12 cellular contexts compared by ENCODE assay signal in genomic region chr14:59406454-59407245, GRCh38. TPM values are rescaled to one million over a fixed set of nuclear protein-coding genes. Genes with fewer than 3 reads are reported as not detected.
DNase-seq lines count a peak whose midpoint lies in the region; ATAC-seq and TF ChIP-seq lines count a peak whose summit lies in the region.
"Had no signal": no experiment of that assay in that cellular context is flagged by ENCODE, and none has a peak within 500 bp of the region (broad histone marks: within the 10 kb centered on the region; RNA-seq: fewer than 3 reads in every experiment).

No MANE protein-coding gene starts in this region.

- H3K27ac ChIP-seq in SK-N-SH (ENCODE audit: low read depth in 2 of 2, low read length in 1 of 2) (peak overlapping the region in 1 of 2 experiments; percentile 75; a peak in 2 of 4 replicates), fibroblast of lung (ENCODE audit: insufficient read depth, low read length) (peak overlapping the region; percentile 91), vagina (peak overlapping the region; percentile 68)
- H3K27ac ChIP-seq: 22Rv1, neutrophil had no signal

- H3F3A ChIP-seq in SK-N-SH (replicated peaks; ENCODE audit: insufficient read depth) = no peaks in the 10 kb centered on the region

- ATAC-seq in SK-N-SH treated with all-trans-retinoic acid at 6 μM for 48 hours = no peak
- ATAC-seq in mucosa of descending colon = peak; percentile 36
- no peak for ATAC-seq in HG02840 (IDR thresholded peaks at IDR 0.05; ENCODE audit: low FRiP score, unreplicated experiment)

- H3K4me1 ChIP-seq in SK-N-SH (ENCODE audit: control insufficient read depth in 1 of 2, insufficient read depth in 2 of 2, low read depth in 1 of 2, low read length in 1 of 2) (no peaks in the 10 kb centered on the region), fibroblast of lung (ENCODE audit: control insufficient read depth, extremely low read depth, insufficient read depth, low read length) (peaks cover 17% of the 10 kb centered on the region), mucosa of descending colon (ENCODE audit: low read depth) (no peaks in the 10 kb centered on the region), vagina (peaks cover 15% of the 10 kb centered on the region)

- no peak for TF ChIP-seq POLR2A in vagina (IDR thresholded peaks at IDR 0.05)

- TF ChIP-seq CTCF in SK-N-SH (IDR thresholded peaks at IDR 0.05) (no peak), fibroblast of lung (conservative IDR thresholded peaks at IDR 0.05 in 1 of 2, IDR thresholded peaks at IDR 0.05 in 1 of 2; ENCODE audit: low read depth in 1 of 2, low read length in 2 of 2) (no peak), mucosa of descending colon (IDR thresholded peaks at IDR 0.05) (no peak), vagina (IDR thresholded peaks at IDR 0.05) (no peak)

- no peaks in the 10 kb centered on the region for H3K9me3 ChIP-seq in SK-N-SH
- no peaks in the 10 kb centered on the region for H3K9me3 ChIP-seq in fibroblast of lung (ENCODE audit: control insufficient read depth, insufficient read depth, low read depth, low read length)
- H3K9me3 ChIP-seq in mucosa of descending colon = no peaks in the 10 kb centered on the region
- no peaks in the 10 kb centered on the region for H3K9me3 ChIP-seq in vagina

- H3K4me2 ChIP-seq in SK-N-SH = peak overlapping the region; percentile 2; the same call in 1 of the 2 replicates
- peak overlapping the region; percentile 75 for H3K4me2 ChIP-seq in fibroblast of lung (ENCODE audit: extremely low read depth, insufficient read depth, low read length)

- no peak for TF ChIP-seq EP300 in SK-N-SH (IDR thresholded peaks at IDR 0.05; ENCODE audit: borderline replicate concordance in 1 of 2, low read depth in 1 of 2, low read length in 1 of 2)

- H2AFZ ChIP-seq in SK-N-SH (ENCODE audit: low read depth) (no peak overlapping the region), fibroblast of lung (ENCODE audit: low read length) (peak overlapping the region; percentile 47)

- no peak for TF ChIP-seq RAD21 in SK-N-SH (IDR thresholded peaks at IDR 0.05; ENCODE audit: low read length)

- peak overlapping the region; percentile 34; the same call in 1 of the 2 replicates for H3K9ac ChIP-seq in SK-N-SH
- peak overlapping the region; percentile 37 for H3K9ac ChIP-seq in fibroblast of lung (ENCODE audit: insufficient read depth, low read length)

- no peaks in the 10 kb centered on the region for H3K9me2 ChIP-seq in SK-N-SH

- H3K36me3 ChIP-seq in SK-N-SH (replicated peaks in 1 of 2; ENCODE audit: control insufficient read depth in 1 of 2, insufficient read depth in 2 of 2, low read length in 1 of 2) (peaks cover 0 to 4% of the 10 kb centered on the region in 2 experiments), fibroblast of lung (ENCODE audit: control insufficient read depth, insufficient read depth, low read length) (no peaks in the 10 kb centered on the region), mucosa of descending colon (ENCODE audit: low read depth) (no peaks in the 10 kb centered on the region), vagina (no peaks in the 10 kb centered on the region)
- H3K36me3 ChIP-seq: neutrophil had no signal

- CTCF ChIA-PET in SK-N-SH (lab: Yijun Ruan, JAX) = interaction anchor here (0.5 to 0.7 kb wide), 2 partner anchors 37 to 930 kb away, joined by 3 read pairs; no protein-coding TSS in a partner anchor

- intact Hi-C loops in mucosa of descending colon (cut with DNase I, micrococcal nuclease) = no loop called here
- intact Hi-C loops in vagina (cut with DNase I) = loop anchor here (10.0 kb wide), 1 partner anchor 72 kb away; no protein-coding TSS in a partner anchor

- POLR2A ChIA-PET in SK-N-SH (lab: Yijun Ruan, JAX) = no interaction called here

- DNase-seq in SK-N-SH (no peak), fibroblast of lung (ENCODE audit: low read depth in 2 of 2) (peak; percentile 69 to 73), mucosa of descending colon (no peak), vagina (ENCODE audit: extremely low spot score in 2 of 2) (no peak), SHP77 (lab: John Stamatoyannopoulos, UW) (no peak), DMS153 treated with DMSO at 0.1 percent for 48 hours (lab: John Stamatoyannopoulos, UW; ENCODE audit: unreplicated experiment) (no peak)
- DNase-seq: DMS79, NCI-H526 had no signal

- 52% methylated on average over 6 of the region's 6 CpGs for WGBS in SK-N-SH (ENCODE audit: low lambda C conversion rate)

- H3K27me3 ChIP-seq in SK-N-SH (ENCODE audit: insufficient read depth) (no peaks in the 10 kb centered on the region), fibroblast of lung (ENCODE audit: control insufficient read depth, insufficient read depth, low read length) (no peaks in the 10 kb centered on the region), vagina (no peaks in the 10 kb centered on the region)
- H3K27me3 ChIP-seq: neutrophil had no signal

- H3K4me3 ChIP-seq in SK-N-SH (ENCODE audit: low read depth in 2 of 2, low read length in 1 of 2) (no peak overlapping the region), fibroblast of lung (replicated peaks in 1 of 4; ENCODE audit: control extremely low read depth in 1 of 4, insufficient read depth in 1 of 4, low read depth in 3 of 4, low read length in 4 of 4) (peak overlapping the region in 3 of 4 experiments; percentile 15 to 26 (median 18)), mucosa of descending colon (no peak overlapping the region), vagina (no peak overlapping the region)

- H3K79me2 ChIP-seq in SK-N-SH (ENCODE audit: insufficient read depth) (no peaks in the 10 kb centered on the region), fibroblast of lung (ENCODE audit: control insufficient read depth, insufficient read depth, low read length) (no peaks in the 10 kb centered on the region)

- H4K20me1 ChIP-seq in SK-N-SH (ENCODE audit: insufficient read depth) (no peaks in the 10 kb centered on the region), fibroblast of lung (ENCODE audit: control insufficient read depth, extremely low read depth, insufficient read depth, low read length) (no peaks in the 10 kb centered on the region)

TF ChIP-seq in SK-N-SH, 30 proteins besides CTCF, POLR2A, EP300 and RAD21 (continues in another document):
- TF ChIP-seq MXI1 (IDR thresholded peaks at IDR 0.05; ENCODE audit: low read depth, low read length) (no peak), IRF3 (IDR thresholded peaks at IDR 0.05; ENCODE audit: low read depth, low read length) (no peak), JUND (IDR thresholded peaks at IDR 0.05) (no peak), POLR2AphosphoS5 (IDR thresholded peaks at IDR 0.05; ENCODE audit: low read depth, low read length) (no peak), SMC3 (IDR thresholded peaks at IDR 0.05; ENCODE audit: low read depth, low read length) (no peak)

TF ChIP-seq in SK-N-SH treated with all-trans-retinoic acid at 6 μM for 48 hours, 23 proteins besides CTCF, POLR2A, EP300 and RAD21 (continues in another document):
- TF ChIP-seq ESRRG (CRISPR knock-in tag; IDR thresholded peaks at IDR 0.05) = no peak
- no peak for TF ChIP-seq CREB5 (CRISPR knock-in tag; IDR thresholded peaks at IDR 0.05; ENCODE audit: low read depth)
- no peak for TF ChIP-seq PATZ1 (CRISPR knock-in tag; IDR thresholded peaks at IDR 0.05; ENCODE audit: borderline replicate concordance)

RNA-seq across cellular contexts. Expression of gene GPR135, which starts 58.5 kb away (rescaled TPM):
- polyA plus RNA-seq in SK-N-SH (2012; rRNA removed) (2.1 and 2.3 TPM in 2 replicates), fibroblast of lung (0.78 and 2.1 TPM in 2 replicates)
- 0.41 and 0.52 TPM in 2 replicates for polyA plus RNA-seq in SK-N-SH (2012; cell fraction: cytosol; rRNA removed)
- polyA plus RNA-seq in SK-N-SH (2012; cell fraction: nucleus; rRNA removed) = 15.9 and 18.1 TPM in 2 replicates
- total RNA-seq in fibroblast of lung (1.8 and 3.0 TPM in 2 replicates), mucosa of descending colon (1 to 10 TPM; 1.7 to 4.9 (median 2.8) TPM), vagina (6.4 TPM)
- polyA plus RNA-seq in fibroblast of lung (2012) = 0.78 and 2.1 TPM in 2 replicates
- polyA minus RNA-seq in fibroblast of lung (ENCODE audit: low replicate concordance) = 0.30 and 0.31 TPM in 2 replicates

Comparison
In these comparisons a context has a peak if more than half of its experiments do, and no peak if none do; other contexts are left out.
1. DNase-seq: peak in fibroblast of lung (2 of 2); none in SK-N-SH (single experiment), mucosa of descending colon (0 of 3), vagina (0 of 2), SHP77 (0 of 2) and DMS153 treated with DMSO at 0.1 percent for 48 hours (single experiment).
2. H3K4me3 ChIP-seq: peak in fibroblast of lung (3 of 4); none in SK-N-SH (0 of 2), mucosa of descending colon (single experiment) and vagina (0 of 2).